Comparison of ENCODE assay signal across 14 cellular contexts in the genomic region with DNA sequence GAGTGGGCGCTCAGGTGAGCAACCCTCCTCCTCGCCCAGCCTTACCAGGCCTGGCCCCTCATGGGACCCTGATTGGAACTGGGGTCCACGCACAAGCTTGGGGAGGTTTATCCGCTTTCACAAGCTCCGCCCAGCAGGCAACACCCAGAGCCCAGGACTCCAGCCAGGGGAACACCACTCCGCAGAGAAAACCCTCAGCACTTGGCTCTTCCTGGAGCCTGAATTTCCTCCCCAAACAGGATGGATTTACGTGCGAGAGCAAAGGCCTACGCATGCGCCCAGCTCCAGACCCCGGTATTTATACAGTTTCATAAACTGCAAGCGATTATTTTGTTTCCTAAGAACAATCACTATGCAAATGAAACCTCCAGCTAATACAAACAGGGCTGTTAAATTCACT. TPM values are rescaled to one million over a fixed set of nuclear protein-coding genes. Genes with fewer than 3 reads are reported as not detected.
DNase-seq lines count a peak whose midpoint lies in the region; ATAC-seq and TF ChIP-seq lines count a peak whose summit lies in the region.
"Had no signal": no experiment of that assay in that cellular context is flagged by ENCODE, and none has a peak within 500 bp of the region (broad histone marks: within the 10 kb centered on the region; RNA-seq: fewer than 3 reads in every experiment).

No MANE protein-coding gene starts in this region.

- no peak for DNase-seq in adipocyte (ENCODE audit: low read depth)
- DNase-seq in fibroblast of the conjunctiva (ENCODE audit: low read depth) = peak; percentile 27
- no peak for DNase-seq in mesothelial cell of epicardium (ENCODE audit: low spot score in 2 of 2, unreplicated experiment in 2 of 2)
- DNase-seq in suprapubic skin (ENCODE audit: low spot score in 2 of 2) = peak in 1 of 2 donors; percentile 80
- DNase-seq in HCEC 1CT = no peak
- no peak for DNase-seq in mesendoderm
- DNase-seq in NCI-H2029 (lab: John Stamatoyannopoulos, UW) = no peak
- DNase-seq: activated CD4-positive, alpha-beta T cell treated with anti-CD3 and anti-CD28 coated beads for 4 hours; effector CD4-positive, alpha-beta T cell; MG63; NCI-H446 treated with DMSO at 0.1 percent for 48 hours had no signal

- H3K4me3 Mint-ChIP-seq in mesothelial cell of epicardium = no peak overlapping the region
- H3K4me3 Mint-ChIP-seq: CD14-positive monocyte had no signal

- H2BK5ac ChIP-seq in mesendoderm (ENCODE audit: low read length) = no peak overlapping the region

- H3K4me3 ChIP-seq in adipocyte (ENCODE audit: low read length) = no peak overlapping the region
- no peak overlapping the region for H3K4me3 ChIP-seq in suprapubic skin
- H3K4me3 ChIP-seq in mesendoderm (ENCODE audit: low read length) = no peak overlapping the region
- H3K4me3 ChIP-seq: MG63, SJSA1 had no signal

- no peak overlapping the region for H3K4me2 ChIP-seq in mesendoderm (ENCODE audit: low read length)

- WGBS in suprapubic skin = 56% methylated on average over 12 of the region's 12 CpGs
- no CpG with 5 or more reads among the region's 12 CpGs for WGBS in mesendoderm (ENCODE audit: extremely low coverage, insufficient coverage, low lambda C conversion rate)

- H3K9me3 ChIP-seq in adipocyte (ENCODE audit: control insufficient read depth, low read length) (no peaks in the 10 kb centered on the region), suprapubic skin (no peaks in the 10 kb centered on the region)
- H3K9me3 ChIP-seq: MG63, SJSA1 had no signal

- H3K27me3 Mint-ChIP-seq in mesothelial cell of epicardium (ENCODE audit: low read depth) = no peaks in the 10 kb centered on the region

- H3K27ac Mint-ChIP-seq in mesothelial cell of epicardium = peak overlapping the region; percentile 82
- H3K27ac Mint-ChIP-seq: CD14-positive monocyte had no signal

- peaks cover 22% of the 10 kb centered on the region for H3K79me1 ChIP-seq in mesendoderm (ENCODE audit: low read length)

- no peak for TF ChIP-seq POLR2A in suprapubic skin (IDR thresholded peaks at IDR 0.05)

- no peaks in the 10 kb centered on the region for H3K36me3 Mint-ChIP-seq in mesothelial cell of epicardium
- H3K36me3 Mint-ChIP-seq: CD14-positive monocyte had no signal

- no peak overlapping the region for H3K4ac ChIP-seq in mesendoderm (ENCODE audit: low read depth, low read length)

- peak overlapping the region; percentile 78 for H3K27ac ChIP-seq in suprapubic skin
- H3K27ac ChIP-seq in mesendoderm (ENCODE audit: low read depth, low read length) = no peak overlapping the region
- H3K27ac ChIP-seq: SJSA1 had no signal

- H3K18ac ChIP-seq in mesendoderm (ENCODE audit: low read length) = no peak overlapping the region

- no peak overlapping the region for H4K5ac ChIP-seq in mesendoderm (ENCODE audit: low read length)

- TF ChIP-seq CTCF in mesothelial cell of epicardium (IDR thresholded peaks at IDR 0.05; ENCODE audit: unreplicated experiment) (no peak), suprapubic skin (IDR thresholded peaks at IDR 0.05) (no peak)

- no peaks in the 10 kb centered on the region for H3K9me3 Mint-ChIP-seq in mesothelial cell of epicardium
- H3K9me3 Mint-ChIP-seq: CD14-positive monocyte had no signal

- H4K8ac ChIP-seq in mesendoderm (ENCODE audit: low read depth, low read length) = no peak overlapping the region

- H3K4me1 ChIP-seq in adipocyte (ENCODE audit: control insufficient read depth, insufficient read depth, low read length) (peaks cover 77% of the 10 kb centered on the region), suprapubic skin (peaks cover 55% of the 10 kb centered on the region), mesendoderm (ENCODE audit: control insufficient read depth, low read depth, low read length) (peaks cover 19% of the 10 kb centered on the region)

- H3K9ac ChIP-seq in adipocyte (ENCODE audit: low read length) = peak overlapping the region; percentile 56
- no peak overlapping the region for H3K9ac ChIP-seq in mesendoderm (ENCODE audit: low read length)

- ATAC-seq in GM19035 (IDR thresholded peaks at IDR 0.05; ENCODE audit: unreplicated experiment) = no peak

- H3K79me2 ChIP-seq in mesendoderm (ENCODE audit: control insufficient read depth, insufficient read depth, low read length) = peaks cover 55% of the 10 kb centered on the region

- H2BK120ac ChIP-seq in mesendoderm (ENCODE audit: low read depth, low read length) = no peak overlapping the region

- H3K36me3 ChIP-seq in adipocyte (ENCODE audit: control insufficient read depth, insufficient read depth, low read length, severe bottlenecking) (no peaks in the 10 kb centered on the region), suprapubic skin (no peaks in the 10 kb centered on the region), mesendoderm (ENCODE audit: control insufficient read depth, insufficient read depth, low read length) (no peaks in the 10 kb centered on the region)
- H3K36me3 ChIP-seq: MG63, SJSA1 had no signal

- no peak overlapping the region for H3K23ac ChIP-seq in mesendoderm (ENCODE audit: low read length)

- peaks cover 47% of the 10 kb centered on the region for H3K4me1 Mint-ChIP-seq in mesothelial cell of epicardium
- H3K4me1 Mint-ChIP-seq: CD14-positive monocyte had no signal

- H3K56ac ChIP-seq in mesendoderm (ENCODE audit: low read length) = no peak overlapping the region

- TF ChIP-seq EP300 in suprapubic skin (IDR thresholded peaks at IDR 0.05) = no peak

- H2AK5ac ChIP-seq in mesendoderm (ENCODE audit: low read length) = no peak overlapping the region

- no peak overlapping the region for H2BK15ac ChIP-seq in mesendoderm (replicated peaks; ENCODE audit: low read depth)

- H3K27me3 ChIP-seq in adipocyte (replicated peaks; ENCODE audit: control insufficient read depth, insufficient read depth, low read length) (no peaks in the 10 kb centered on the region), suprapubic skin (peaks cover 2% of the 10 kb centered on the region), mesendoderm (ENCODE audit: insufficient read depth, low read length, poor library complexity) (no peaks in the 10 kb centered on the region)
- H3K27me3 ChIP-seq: MG63, SJSA1 had no signal

RNA-seq across cellular contexts. Expression of a gene that starts 22.9 kb away (rescaled TPM):
- total RNA-seq in mesothelial cell of epicardium (19.0 to 20.3 TPM (median 19.8 TPM) in 3 replicates), suprapubic skin (1 to 10 TPM; 1.3 to 5.3 (median 1.9) TPM)
- polyA plus RNA-seq in mesendoderm (2013, experiment 1 of 2) = 26.3 TPM
- 27.6 TPM for polyA plus RNA-seq in mesendoderm (2013, experiment 2 of 2)
- polyA plus RNA-seq: CD14-positive monocyte had no signal
